In the genomic region with DNA sequence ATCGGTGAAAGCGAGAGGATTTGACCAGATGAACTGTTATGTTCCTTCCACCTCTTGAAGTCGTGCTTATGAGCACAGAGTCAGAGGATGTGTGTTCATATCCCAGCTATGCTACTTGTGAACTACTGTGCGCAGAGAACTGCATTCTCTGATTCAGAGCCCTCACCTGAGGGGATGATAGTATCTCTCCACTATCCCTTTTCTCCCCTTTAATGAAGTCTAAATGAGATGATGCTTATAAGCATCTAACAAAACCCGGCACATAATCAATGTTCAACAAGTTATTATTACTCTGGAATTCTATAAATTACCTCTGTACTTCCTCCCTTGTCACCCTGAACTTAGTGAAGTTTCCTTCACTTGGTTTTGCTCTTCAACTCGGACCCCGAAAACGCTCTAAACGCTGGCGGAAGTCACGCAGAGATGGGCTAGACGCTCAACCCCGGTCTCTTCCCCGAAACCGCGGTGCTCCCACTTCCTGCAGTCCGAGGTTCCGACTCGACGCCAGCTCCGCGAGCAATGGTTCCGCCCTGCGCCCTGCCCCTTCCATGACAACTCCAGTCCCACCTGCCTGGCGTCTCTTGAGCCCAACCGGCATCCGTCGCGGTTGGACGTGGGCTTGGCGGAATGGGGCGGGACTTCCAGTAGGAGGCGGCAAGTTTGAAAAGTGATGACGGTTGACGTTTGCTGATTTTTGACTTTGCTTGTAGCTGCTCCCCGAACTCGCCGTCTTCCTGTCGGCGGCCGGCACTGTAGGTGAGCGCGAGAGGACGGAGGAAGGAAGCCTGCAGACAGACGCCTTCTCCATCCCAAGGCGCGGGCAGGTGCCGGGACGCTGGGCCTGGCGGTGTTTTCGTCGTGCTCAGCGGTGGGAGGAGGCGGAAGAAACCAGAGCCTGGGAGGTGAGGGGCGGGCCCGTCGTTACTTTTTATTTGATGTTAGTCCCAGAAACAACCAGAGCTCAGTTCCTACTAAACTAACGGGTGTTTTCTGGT, we compare ENCODE assay signal across 8 cellular contexts. TPM values are rescaled to one million over a fixed set of nuclear protein-coding genes. Genes with fewer than 3 reads are reported as not detected.
DNase-seq lines count a peak whose midpoint lies in the region; FAIRE-seq and TF ChIP-seq lines count a peak whose summit lies in the region.

TSS of gene NUF2 (plus strand) at position 644 of the 995 bp plus-strand sequence. CDS start 4,098 bp downstream, outside the sequence.

- peak within 1 kb of the TSS; percentile 86 for H3K18ac ChIP-seq in neuronal stem cell (ENCODE audit: low read length)

- H3K14ac ChIP-seq in neuronal stem cell (ENCODE audit: low read length), result no peak within 1 kb of the TSS

- H3K4me3 ChIP-seq in HFF-Myc (replicated peaks; ENCODE audit: low read depth, low read length) (peak within 1 kb of the TSS; percentile 64), neuronal stem cell (ENCODE audit: low read length in 2 of 2) (peak within 1 kb of the TSS; percentile 62 to 96)

- H3K36me3 ChIP-seq in neuronal stem cell (replicated peaks in 1 of 2; ENCODE audit: control insufficient read depth in 2 of 2, insufficient read depth in 2 of 2, low read length in 2 of 2), result peaks cover 2 to 48% of the 10 kb centered on the region in 2 donors

- H3K4me2 ChIP-seq in neuronal stem cell (ENCODE audit: insufficient read depth, low read length, poor library complexity, severe bottlenecking), result peak within 1 kb of the TSS; percentile 60

- H2BK5ac ChIP-seq in neuronal stem cell (ENCODE audit: low read length), result no peak within 1 kb of the TSS

- peak within 1 kb of the TSS; percentile 92 for H3K27ac ChIP-seq in neuronal stem cell (replicated peaks; ENCODE audit: low read length)
- H3K27ac ChIP-seq in substantia nigra (ENCODE audit: low read depth, low read length, poor library complexity, severe bottlenecking), result peak within 1 kb of the TSS; percentile 32

- peak within 1 kb of the TSS; percentile 87 for H3K9ac ChIP-seq in neuronal stem cell (ENCODE audit: low read depth, low read length, poor library complexity)

- DNase-seq in GM03348 (ENCODE audit: low spot score) (peak; percentile 98), HFF-Myc (ENCODE audit: extremely low read depth, low read depth) (peak; percentile 96), NAMALWA (ENCODE audit: low spot score) (peak; percentile 99), SK-N-DZ (ENCODE audit: low spot score) (peak; percentile 98), frontal cortex (ENCODE audit: low spot score in 2 of 2) (peak; percentile 69 to 86), neuronal stem cell (ENCODE audit: low spot score) (peak; percentile 96), substantia nigra (lab: John Stamatoyannopoulos, UW) (peak; percentile 74 to 97 (median 94))
- DNase-seq in activated naive CD4-positive, alpha-beta T cell treated with anti-CD3 and anti-CD28 coated beads for 36 hours, result peak; percentile 98

- H2BK15ac ChIP-seq in neuronal stem cell (ENCODE audit: low read length), result no peak within 1 kb of the TSS

- H4K91ac ChIP-seq in neuronal stem cell (ENCODE audit: low read depth, low read length, poor library complexity), result no peak within 1 kb of the TSS

- H2AFZ ChIP-seq in neuronal stem cell (ENCODE audit: low read length), result peak within 1 kb of the TSS; percentile 96

- no peaks in the 10 kb centered on the region for H3K27me3 Mint-ChIP-seq in activated naive CD4-positive, alpha-beta T cell treated with anti-CD3 and anti-CD28 coated beads for 36 hours (ENCODE audit: low read depth)

- WGBS in neuronal stem cell (ENCODE audit: extremely low coverage in 2 of 2, insufficient read length in 2 of 2, insufficient replicate concordance in 1 of 2), 2 donors, result no CpG with 5 or more reads among the region's 58 CpGs

- no peak within 1 kb of the TSS for H3K4ac ChIP-seq in neuronal stem cell (ENCODE audit: low read length)

- peaks cover 12% of the 10 kb centered on the region for H3K4me1 Mint-ChIP-seq in activated naive CD4-positive, alpha-beta T cell treated with anti-CD3 and anti-CD28 coated beads for 36 hours (ENCODE audit: low read depth)

- peaks cover 1% of the 10 kb centered on the region for H3K36me3 Mint-ChIP-seq in activated naive CD4-positive, alpha-beta T cell treated with anti-CD3 and anti-CD28 coated beads for 36 hours (ENCODE audit: low read depth)

- H3K9me3 ChIP-seq in neuronal stem cell (replicated peaks in 1 of 2; ENCODE audit: control insufficient read depth in 2 of 2, insufficient read depth in 1 of 2, low read depth in 1 of 2, low read length in 2 of 2), result no peaks in the 10 kb centered on the region

- no peak within 1 kb of the TSS for H2BK12ac ChIP-seq in neuronal stem cell (ENCODE audit: low read length)

- H3K4me3 Mint-ChIP-seq in activated naive CD4-positive, alpha-beta T cell treated with anti-CD3 and anti-CD28 coated beads for 36 hours, result peak within 1 kb of the TSS; percentile 89

- no peak for FAIRE-seq in frontal cortex (lab: Jason Lieb, UNC)

- H3K27me3 ChIP-seq in neuronal stem cell (ENCODE audit: control insufficient read depth in 3 of 3, insufficient read depth in 3 of 3, low read depth in 1 of 3, low read length in 3 of 3), result no peaks in the 10 kb centered on the region

- H3K9me3 Mint-ChIP-seq in activated naive CD4-positive, alpha-beta T cell treated with anti-CD3 and anti-CD28 coated beads for 36 hours, result no peaks in the 10 kb centered on the region

- no peak within 1 kb of the TSS for H2BK120ac ChIP-seq in neuronal stem cell (ENCODE audit: low read depth, low read length)

- H2AK5ac ChIP-seq in neuronal stem cell (ENCODE audit: low read depth, low read length), result no peak within 1 kb of the TSS

- H3K27ac Mint-ChIP-seq in activated naive CD4-positive, alpha-beta T cell treated with anti-CD3 and anti-CD28 coated beads for 36 hours, result peak within 1 kb of the TSS; percentile 97

- H3K4me1 ChIP-seq in neuronal stem cell (ENCODE audit: control insufficient read depth in 2 of 2, insufficient read depth in 1 of 2, low read depth in 1 of 2, low read length in 2 of 2), result peaks cover 0 to 3% of the 10 kb centered on the region in 2 donors

- H3K79me1 ChIP-seq in neuronal stem cell (ENCODE audit: low read depth, low read length), result no peaks in the 10 kb centered on the region

- CTCF ChIA-PET in activated naive CD4-positive, alpha-beta T cell treated with anti-CD3 and anti-CD28 coated beads for 36 hours (lab: Charles Lee), result no interaction called here

- H3K23ac ChIP-seq in neuronal stem cell (ENCODE audit: low read depth, low read length, poor library complexity), result peak within 1 kb of the TSS; percentile 98

- intact Hi-C loops in activated naive CD4-positive, alpha-beta T cell treated with anti-CD3 and anti-CD28 coated beads for 36 hours (cut with micrococcal nuclease), result loop anchor here (1.0 to 10.0 kb wide), 5 partner anchors 15 to 1547 kb away; partner anchors contain the start of genes UAP1 and UHMK1

- no peak within 1 kb of the TSS for H4K8ac ChIP-seq in neuronal stem cell (ENCODE audit: low read depth, low read length)

- TF ChIP-seq CTCF in HFF-Myc (IDR thresholded peaks at IDR 0.05; ENCODE audit: low read depth, low read length, missing control alignments), result no peak

RNA-seq across cellular contexts. Expression of gene NUF2, which starts in this region (rescaled TPM):
- polyA plus RNA-seq in SK-N-DZ (2014; cell fraction: cytosol; rRNA removed), result 102 and 103 TPM in 2 replicates
- polyA plus RNA-seq in SK-N-DZ (2014; cell fraction: nucleus; rRNA removed), result 247 and 296 TPM in 2 replicates
- 10 to 100 TPM; 63.0 to 69.0 TPM for total RNA-seq in activated naive CD4-positive, alpha-beta T cell treated with anti-CD3 and anti-CD28 coated beads for 36 hours
- total RNA-seq in frontal cortex, result 3.3 TPM
- polyA plus RNA-seq in neuronal stem cell (2013, experiment 1 of 2), result 92.3 TPM
- polyA plus RNA-seq in neuronal stem cell (2013, experiment 2 of 2), result 106 TPM

Comparison
In these comparisons a context has a peak if more than half of its experiments do, and no peak if none do; other contexts are left out.
1. Peak in every context shown above with its lines: DNase-seq, H3K4me3 ChIP-seq and H3K27ac ChIP-seq.
2. RNA of gene NUF2 (total RNA-seq): 63.0 to 69.0 TPM in activated naive CD4-positive, alpha-beta T cell treated with anti-CD3 and anti-CD28 coated beads for 36 hours; 3.3 TPM in frontal cortex (single experiment); every median in the first group is over 10 times any median in the second.